In genomic region chr6:151590742-151591141, GRCh38 we compare ENCODE assay signal across 20 cellular contexts.
DNase-seq lines count a peak whose midpoint lies in the region; ATAC-seq, FAIRE-seq and TF ChIP-seq lines count a peak whose summit lies in the region.
"Had no signal": no experiment of that assay in that cellular context is flagged by ENCODE, and none has a peak within 500 bp of the region (broad histone marks: within the 10 kb centered on the region; RNA-seq: fewer than 3 reads in every experiment).

No MANE protein-coding gene starts in this region.

- H3K9me3 Mint-ChIP-seq in endodermal cell, result peaks cover 34% of the 10 kb centered on the region

- H2AFZ ChIP-seq in HepG2 (ENCODE audit: low read length) (no peak overlapping the region), Loucy (ENCODE audit: low read length) (no peak overlapping the region)

- POLR2A ChIA-PET in HepG2 (lab: Yijun Ruan, JAX), result no interaction called here

- no peak for TF ChIP-seq POLR2A in HepG2 (IDR thresholded peaks at IDR 0.05; ENCODE audit: insufficient read depth in 1 of 2, low read depth in 2 of 2, low read length in 2 of 2)
- TF ChIP-seq POLR2A in right lobe of liver (IDR thresholded peaks at IDR 0.05), result no peak

- H3K4me1 Mint-ChIP-seq in endodermal cell, result peaks cover 32% of the 10 kb centered on the region
- H3K4me1 Mint-ChIP-seq: B cell had no signal

- H3K9me2 ChIP-seq in Loucy (replicated peaks; ENCODE audit: low read depth, low read length), result no peaks in the 10 kb centered on the region

- ATAC-seq in HepG2, result no peak
- ATAC-seq in right lobe of liver, result no peak
- no peak for ATAC-seq in left ventricle myocardium superior
- ATAC-seq: A549; CD8-positive, alpha-beta T cell had no signal

- H3K27me3 Mint-ChIP-seq in endodermal cell (ENCODE audit: insufficient read depth), result no peaks in the 10 kb centered on the region

- H3K27ac Mint-ChIP-seq in endodermal cell, result no peak overlapping the region
- H3K27ac Mint-ChIP-seq: B cell; CD4-positive, alpha-beta T cell; CD8-positive, alpha-beta T cell had no signal

- H3K27ac ChIP-seq in HepG2 (ENCODE audit: extremely low read length, insufficient read depth, low read length) (no peak overlapping the region), right lobe of liver (no peak overlapping the region), endodermal cell (ENCODE audit: low read depth, low read length) (no peak overlapping the region)
- H3K27ac ChIP-seq: 22Rv1, A549, C4-2B had no signal

- no peaks in the 10 kb centered on the region for H3K79me2 ChIP-seq in HepG2 (ENCODE audit: insufficient read depth, low read length)
- H3K79me2 ChIP-seq in Loucy (ENCODE audit: insufficient read depth, low read length), result no peaks in the 10 kb centered on the region

- H3K4me2 ChIP-seq in HepG2 (ENCODE audit: low read depth, low read length), result no peak overlapping the region
- H3K4me2 ChIP-seq in Loucy (ENCODE audit: low read depth, low read length, poor library complexity, severe bottlenecking), result peak overlapping the region; percentile 14
- H3K4me2 ChIP-seq: A549 had no signal

- no peak for TF ChIP-seq EP300 in HepG2 (IDR thresholded peaks at IDR 0.05; ENCODE audit: low read depth in 2 of 2, low read length in 2 of 2)
- no peak for TF ChIP-seq EP300 in HepG2 (CRISPR knock-in tag; IDR thresholded peaks at IDR 0.05; ENCODE audit: borderline replicate concordance)

- H3F3A ChIP-seq in Loucy (ENCODE audit: low read depth), result no peaks in the 10 kb centered on the region

- no peak overlapping the region for H3K4me3 Mint-ChIP-seq in endodermal cell
- H3K4me3 Mint-ChIP-seq: B cell; CD4-positive, alpha-beta T cell; CD8-positive, alpha-beta T cell had no signal

- 76% methylated on average over 2 of the region's 2 CpGs for WGBS in HepG2 (ENCODE audit: low lambda C conversion rate)
- 50% methylated on average over 2 of the region's 2 CpGs for WGBS in right lobe of liver (ENCODE audit: insufficient coverage, low coverage, low lambda C conversion rate, missing lambda C conversion rate)
- WGBS in endodermal cell (ENCODE audit: insufficient coverage in 1 of 2, insufficient read length in 1 of 2), 2 experiments, result 91% methylated on average over 1 of the region's 2 CpGs; no CpG with 5 or more reads in 1 of the 2 experiments

- no peak for DNase-seq in HepG2 (ENCODE audit: low spot score)
- DNase-seq in right lobe of liver, result no peak
- no peak for DNase-seq in endodermal cell
- DNase-seq in activated naive CD4-positive, alpha-beta T cell treated with anti-CD3 and anti-CD28 coated beads, Interleukin-2, amount 50 U/mL, for 16 hours, result no peak
- DNase-seq in left ventricle myocardium superior, result no peak
- DNase-seq: AML-193; Caco-2; Calu3; CD4-positive, alpha-beta T cell; CD8-positive, alpha-beta T cell; DMS79 treated with DMSO at 0.1 percent for 48 hours; GF-D8 had no signal

- H3K36me3 Mint-ChIP-seq in endodermal cell (ENCODE audit: low read depth), result peaks cover 26% of the 10 kb centered on the region
- H3K36me3 Mint-ChIP-seq: CD8-positive, alpha-beta T cell had no signal

- H3K4me1 ChIP-seq in HepG2 (ENCODE audit: insufficient read depth, low read length) (peaks cover 9% of the 10 kb centered on the region; the same call in 1 of the 2 replicates), right lobe of liver (no peaks in the 10 kb centered on the region), Loucy (ENCODE audit: insufficient read depth, low read length, poor library complexity, severe bottlenecking) (peaks cover 18% of the 10 kb centered on the region), endodermal cell (ENCODE audit: control insufficient read depth, insufficient read depth, low read length) (peaks cover 8% of the 10 kb centered on the region)
- H3K4me1 ChIP-seq: A549 had no signal

- in situ Hi-C loops in HepG2 (cut with HindIII; ENCODE audit: extremely low pct_ligation_motif_present, low pct_unique_long_range_greater_than_20kb), result no loop called here

- H3K9me3 ChIP-seq in HepG2 (ENCODE audit: low read length), result peaks cover 7% of the 10 kb centered on the region
- no peaks in the 10 kb centered on the region for H3K9me3 ChIP-seq in right lobe of liver
- H3K9me3 ChIP-seq in Loucy (ENCODE audit: insufficient read depth, low read depth, low read length), result peaks cover 13% of the 10 kb centered on the region
- H3K9me3 ChIP-seq in endodermal cell (ENCODE audit: control insufficient read depth, low read length), result peaks cover 30% of the 10 kb centered on the region

- H3K36me3 ChIP-seq in HepG2 (replicated peaks in 1 of 2; ENCODE audit: control insufficient read depth in 1 of 2, insufficient read depth in 2 of 2, low read length in 2 of 2) (no peaks in the 10 kb centered on the region), right lobe of liver (no peaks in the 10 kb centered on the region), Loucy (ENCODE audit: insufficient read depth, low read length) (no peaks in the 10 kb centered on the region), endodermal cell (ENCODE audit: control insufficient read depth, insufficient read depth, low read length) (no peaks in the 10 kb centered on the region)

- H4K20me1 ChIP-seq in HepG2 (ENCODE audit: insufficient read depth, low read length), result no peaks in the 10 kb centered on the region
- no peaks in the 10 kb centered on the region for H4K20me1 ChIP-seq in Loucy (ENCODE audit: insufficient read depth, low read length, poor library complexity, severe bottlenecking)

- TF ChIP-seq RAD21 in HepG2 (CRISPR knock-in tag; IDR thresholded peaks at IDR 0.05), result no peak

- intact Hi-C loops in HepG2 (cut with micrococcal nuclease; ENCODE audit: unreplicated experiment), result no loop called here
- intact Hi-C loops in right lobe of liver (cut with DNase I), result no loop called here
- intact Hi-C loops in left ventricle myocardium superior (cut with micrococcal nuclease), result no loop called here

- CTCF ChIA-PET in HepG2 (lab: Yijun Ruan, JAX; ENCODE audit: low intra/inter-chr PET ratio, low total read pairs), result no interaction called here

- no peak overlapping the region for H3K4me3 ChIP-seq in HepG2 (replicated peaks in 1 of 3; ENCODE audit: insufficient read depth in 1 of 3, low read depth in 2 of 3, low read length in 3 of 3)
- H3K4me3 ChIP-seq in right lobe of liver, result no peak overlapping the region
- H3K4me3 ChIP-seq in Loucy (ENCODE audit: low read length, poor library complexity, severe bottlenecking), result no peak overlapping the region
- H3K4me3 ChIP-seq in endodermal cell (ENCODE audit: low read length), result peak overlapping the region; percentile 28
- H3K4me3 ChIP-seq: A549 had no signal

- no TSS peak for BruUV-seq in HepG2 (replicated peaks; lab: Mats Ljungman, UMichigan)

- H3K27me3 ChIP-seq in HepG2 (ENCODE audit: control insufficient read depth in 1 of 2, insufficient read depth in 2 of 2, low read length in 2 of 2) (no peaks in the 10 kb centered on the region), right lobe of liver (no peaks in the 10 kb centered on the region), Loucy (ENCODE audit: insufficient read depth, low read length, poor library complexity, severe bottlenecking) (no peaks in the 10 kb centered on the region), endodermal cell (ENCODE audit: control insufficient read depth, insufficient read depth, low read length, poor library complexity, severe bottlenecking) (no peaks in the 10 kb centered on the region)

- FAIRE-seq in HepG2 (lab: Jason Lieb, UNC), result no peak
- FAIRE-seq: A549, D721Med, G401.6, GM12891 had no signal

- H3K9ac ChIP-seq in HepG2 (ENCODE audit: insufficient read depth, low read depth, low read length), result no peak overlapping the region
- H3K9ac ChIP-seq in Loucy (ENCODE audit: low read depth, low read length, poor library complexity, severe bottlenecking), result no peak overlapping the region
- no peak overlapping the region for H3K9ac ChIP-seq in endodermal cell (ENCODE audit: extremely low read depth, low read length, poor library complexity, severe bottlenecking)

- TF ChIP-seq CTCF in HepG2 (CRISPR knock-in tag; IDR thresholded peaks at IDR 0.05), result no peak
- no peak for TF ChIP-seq CTCF in right lobe of liver (IDR thresholded peaks at IDR 0.05)
- no peak for TF ChIP-seq CTCF in Loucy (conservative IDR thresholded peaks at IDR 0.05; ENCODE audit: low read length)
- no peak for TF ChIP-seq CTCF in endodermal cell (conservative IDR thresholded peaks at IDR 0.05)

TF ChIP-seq in HepG2, 621 proteins besides CTCF, POLR2A, EP300 and RAD21:
- TF ChIP-seq ARHGAP35 (CRISPR knock-in tag; IDR thresholded peaks at IDR 0.05; ENCODE audit: borderline replicate concordance) (no peak), ZNF280B (CRISPR knock-in tag; IDR thresholded peaks at IDR 0.05; ENCODE audit: borderline replicate concordance) (no peak), MAFF (IDR thresholded peaks at IDR 0.05; ENCODE audit: low read depth, low read length) (peak; percentile 27; the same call in 1 of the 2 replicates), JUNB (CRISPR knock-in tag; IDR thresholded peaks at IDR 0.05; ENCODE audit: borderline replicate concordance) (no peak), MAFK (conservative IDR thresholded peaks at IDR 0.05 in 1 of 2, IDR thresholded peaks at IDR 0.05 in 1 of 2; ENCODE audit: low read length in 2 of 2) (peak; percentile 16 to 66; a peak in 2 of 4 replicates)
- TF ChIP-seq, protein P1, sequence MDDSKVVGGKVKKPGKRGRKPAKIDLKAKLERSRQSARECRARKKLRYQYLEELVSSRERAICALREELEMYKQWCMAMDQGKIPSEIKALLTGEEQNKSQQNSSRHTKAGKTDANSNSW (CRISPR knock-in tag; IDR thresholded peaks at IDR 0.05; ENCODE audit: borderline replicate concordance), result no peak
